In the genomic region with DNA sequence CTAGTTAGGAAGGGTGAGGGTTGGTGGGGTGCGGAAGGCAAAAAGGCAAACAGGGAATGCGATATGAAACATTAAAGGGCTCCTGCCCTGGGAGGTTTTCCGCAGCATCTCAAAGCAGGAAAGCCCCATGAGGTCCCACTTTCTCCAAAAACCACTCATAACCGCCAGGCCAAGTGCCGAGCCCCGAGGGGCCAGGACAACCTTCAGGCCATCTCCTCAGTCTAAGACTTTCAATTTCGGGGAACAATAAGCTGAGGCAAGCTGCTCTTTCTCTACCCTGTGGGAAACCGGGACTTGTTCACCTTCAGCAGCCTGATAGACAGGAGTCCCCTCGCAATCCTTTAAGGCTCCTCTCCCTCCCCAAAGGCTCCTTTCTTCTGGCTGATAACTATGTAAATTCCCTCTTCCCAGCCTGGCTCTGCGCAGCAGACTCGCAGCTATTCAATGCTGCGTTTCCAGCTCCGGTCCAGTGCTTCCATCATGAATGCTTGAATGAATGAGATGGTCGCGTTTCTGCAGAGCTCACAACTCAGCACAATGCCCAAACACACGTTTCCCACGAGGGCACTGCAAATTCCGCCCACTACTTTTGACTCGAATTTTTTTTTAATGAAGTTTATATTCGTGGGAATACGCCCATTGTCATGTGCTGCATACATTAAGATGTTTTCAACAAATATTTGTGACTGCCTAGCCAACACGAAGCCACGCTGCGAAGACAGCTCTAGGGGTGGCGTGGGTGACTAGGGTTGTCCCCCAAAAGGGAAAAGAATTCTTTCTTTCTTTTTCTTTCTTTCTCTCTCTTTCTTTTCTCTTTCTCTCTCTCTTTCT, we compare ENCODE assay signal across 7 cellular contexts. TPM values are rescaled to one million over a fixed set of nuclear protein-coding genes. Genes with fewer than 3 reads are reported as not detected.
DNase-seq lines count a peak whose midpoint lies in the region; ATAC-seq and TF ChIP-seq lines count a peak whose summit lies in the region.

No MANE protein-coding gene starts in this region.

- ATAC-seq in T-helper 17 cell (no peak), GM18868 (IDR thresholded peaks at IDR 0.05; ENCODE audit: unreplicated experiment) (no peak), GM19324 (IDR thresholded peaks at IDR 0.05; ENCODE audit: low FRiP score, unreplicated experiment) (no peak)
- no peak for ATAC-seq in stimulated activated naive B cell treated with anti-CD40 and anti-IgM and Interleukin-4, amounts not matched to agents 10 μg/mL and 1 μg/mL and 100 μg/mL, for 72 hours (replicated peaks)

- H3K27me3 Mint-ChIP-seq in HFFc6 (ENCODE audit: insufficient read depth): peaks cover 14% of the 10 kb centered on the region
- H3K27me3 Mint-ChIP-seq in T-helper 17 cell: peaks cover 25% of the 10 kb centered on the region
- H3K27me3 Mint-ChIP-seq in stimulated activated naive B cell treated with anti-CD40 and anti-IgM and Interleukin-4, amounts not matched to agents 10 μg/mL and 1 μg/mL and 100 μg/mL, for 72 hours: peaks cover 29 to 47% of the 10 kb centered on the region in 2 donors

- H3K36me3 Mint-ChIP-seq in HFFc6 (ENCODE audit: low read depth): no peaks in the 10 kb centered on the region
- peaks cover 4% of the 10 kb centered on the region for H3K36me3 Mint-ChIP-seq in T-helper 17 cell (ENCODE audit: low read depth)
- peaks cover 2 to 7% of the 10 kb centered on the region in 2 donors for H3K36me3 Mint-ChIP-seq in stimulated activated naive B cell treated with anti-CD40 and anti-IgM and Interleukin-4, amounts not matched to agents 10 μg/mL and 1 μg/mL and 100 μg/mL, for 72 hours

- H3K27ac Mint-ChIP-seq in HFFc6: no peak overlapping the region
- no peak overlapping the region for H3K27ac Mint-ChIP-seq in T-helper 17 cell
- no peak overlapping the region for H3K27ac Mint-ChIP-seq in stimulated activated naive B cell treated with anti-CD40 and anti-IgM and Interleukin-4, amounts not matched to agents 10 μg/mL and 1 μg/mL and 100 μg/mL, for 72 hours

- H3K9me3 Mint-ChIP-seq in HFFc6: no peaks in the 10 kb centered on the region; the same call in 1 of the 2 replicates
- H3K9me3 Mint-ChIP-seq in stimulated activated naive B cell treated with anti-CD40 and anti-IgM and Interleukin-4, amounts not matched to agents 10 μg/mL and 1 μg/mL and 100 μg/mL, for 72 hours: peaks cover 2 to 6% of the 10 kb centered on the region in 2 donors

- H3K4me1 Mint-ChIP-seq in HFFc6 (ENCODE audit: low read depth): peaks cover 10% of the 10 kb centered on the region; the same call in 1 of the 2 replicates
- peaks cover 3% of the 10 kb centered on the region for H3K4me1 Mint-ChIP-seq in T-helper 17 cell
- H3K4me1 Mint-ChIP-seq in stimulated activated naive B cell treated with anti-CD40 and anti-IgM and Interleukin-4, amounts not matched to agents 10 μg/mL and 1 μg/mL and 100 μg/mL, for 72 hours: peaks cover 6 to 10% of the 10 kb centered on the region in 2 donors

- TF ChIP-seq CTCF in HFFc6 (IDR thresholded peaks at IDR 0.05): no peak

- no peak for DNase-seq in HFFc6
- DNase-seq in T-helper 17 cell: no peak
- DNase-seq in iPS-NIHi11 (ENCODE audit: low spot score): peak; percentile 55
- no peak for DNase-seq in stimulated activated naive B cell treated with anti-CD40 and anti-IgM and Interleukin-4, amounts not matched to agents 10 μg/mL and 1 μg/mL and 100 μg/mL, for 72 hours
- no peak for DNase-seq in NOMO-1 (lab: John Stamatoyannopoulos, UW; ENCODE audit: unreplicated experiment in 2 of 2)

- H3K9me3 ChIP-seq in T-helper 17 cell (ENCODE audit: control insufficient read depth, low read length, poor library complexity, severe bottlenecking): no peaks in the 10 kb centered on the region

- H3K4me3 Mint-ChIP-seq in HFFc6 (peak overlapping the region; percentile 67), T-helper 17 cell (peak overlapping the region; percentile 32)
- H3K4me3 Mint-ChIP-seq in stimulated activated naive B cell treated with anti-CD40 and anti-IgM and Interleukin-4, amounts not matched to agents 10 μg/mL and 1 μg/mL and 100 μg/mL, for 72 hours: peak overlapping the region; percentile 70 to 85

RNA-seq across cellular contexts. Expression of gene LAMA1, which starts 1.4 kb away (rescaled TPM):
- 1 to 10 TPM in 2 of 6 experiments, under 1 TPM in 4; 0.12 to 1.5 (median 0.16) TPM for total RNA-seq in HFFc6 (2021; fragmentation: NEBNext Ultra II Directional; extraction: Animal tissue kit (Norgen Biotek cat#: 25700))
- not detected for total RNA-seq in T-helper 17 cell
